In genomic region chr3:14368885-14369284, GRCh38 we compare ENCODE assay signal across 10 cellular contexts.
"Had no signal": no experiment of that assay in that cellular context is flagged by ENCODE, and none has a peak within 500 bp of the region (broad histone marks: within the 10 kb centered on the region; RNA-seq: fewer than 3 reads in every experiment).

No MANE protein-coding gene starts in this region.

- H3K9me3 ChIP-seq: SK-N-SH had no signal

- DNase-seq: IMR-90; Kasumi-1; NCI-H1092 treated with DMSO at 0.1 percent for 48 hours; NCI-H187; NCI-H2081 treated with DMSO at 0.1 percent for 48 hours; NCI-H2171; NCI-H446 treated with DMSO at 0.1 percent for 48 hours; NK-92 treated with Interleukin-12 subunit alpha and Interleukin-12 subunit beta, amount 100 ng/mL, for 24 hours; SK-N-SH had no signal

- H3K27ac ChIP-seq: KMS-11 had no signal
